Comparison of ENCODE assay signal across 12 cellular contexts in the genomic region with DNA sequence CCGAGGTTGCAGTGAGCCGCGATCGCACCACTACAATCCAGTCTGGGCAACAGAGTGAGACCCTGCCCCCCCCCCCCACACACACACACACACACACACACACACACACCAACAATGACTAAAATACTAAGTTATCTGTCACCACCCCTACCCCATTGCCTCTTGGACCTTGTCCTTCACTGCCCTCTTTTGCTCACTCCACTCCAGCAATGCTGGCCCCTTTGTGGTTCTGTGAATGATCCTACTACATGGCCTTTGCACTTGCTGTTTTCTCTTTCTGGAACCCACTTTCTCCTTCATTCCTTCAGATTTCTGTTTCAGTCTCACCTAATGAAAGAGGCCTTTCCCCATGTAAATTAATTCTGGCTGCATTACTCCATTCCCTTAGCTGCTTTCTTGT. TPM values are rescaled to one million over a fixed set of nuclear protein-coding genes. Genes with fewer than 3 reads are reported as not detected.
DNase-seq lines count a peak whose midpoint lies in the region; ATAC-seq and TF ChIP-seq lines count a peak whose summit lies in the region.
"Had no signal": no experiment of that assay in that cellular context is flagged by ENCODE, and none has a peak within 500 bp of the region (broad histone marks: within the 10 kb centered on the region; RNA-seq: fewer than 3 reads in every experiment).

No MANE protein-coding gene starts in this region.

- H2AFZ ChIP-seq in osteoblast (ENCODE audit: low read length), result no peak overlapping the region
- H2AFZ ChIP-seq in hepatocyte, result no peak overlapping the region

- H3K4me3 ChIP-seq in HL-60 (replicated peaks; ENCODE audit: insufficient read depth, low read length), result no peak overlapping the region
- no peak overlapping the region for H3K4me3 ChIP-seq in osteoblast (ENCODE audit: insufficient read depth, low read length)
- H3K4me3 ChIP-seq in hepatocyte, result no peak overlapping the region

- peak overlapping the region; percentile 95 for H3K27ac Mint-ChIP-seq in activated T-cell treated with anti-CD3 and anti-CD28 coated beads, Interleukin-2, amount 50 U/mL, for 24 hours
- peak overlapping the region; percentile 96 for H3K27ac Mint-ChIP-seq in activated naive CD8-positive, alpha-beta T cell

- H4K20me1 ChIP-seq in osteoblast (ENCODE audit: insufficient read depth, low read length), result no peaks in the 10 kb centered on the region
- peaks cover 12% of the 10 kb centered on the region for H4K20me1 ChIP-seq in hepatocyte (ENCODE audit: insufficient read depth, poor library complexity, severe bottlenecking)

- H3K4me2 ChIP-seq in osteoblast (ENCODE audit: insufficient read depth, low read length), result no peak overlapping the region
- no peak overlapping the region for H3K4me2 ChIP-seq in hepatocyte

- H3K4me1 Mint-ChIP-seq in activated T-cell treated with anti-CD3 and anti-CD28 coated beads, Interleukin-2, amount 50 U/mL, for 24 hours (ENCODE audit: low read depth), result peaks cover 59% of the 10 kb centered on the region
- peaks cover 66% of the 10 kb centered on the region for H3K4me1 Mint-ChIP-seq in activated naive CD8-positive, alpha-beta T cell (ENCODE audit: low read depth)

- H3K27me3 ChIP-seq in HL-60 (ENCODE audit: insufficient read depth, poor library complexity, severe bottlenecking) (no peaks in the 10 kb centered on the region), osteoblast (ENCODE audit: insufficient read depth, low read length) (no peaks in the 10 kb centered on the region), hepatocyte (no peaks in the 10 kb centered on the region)
- H3K27me3 ChIP-seq: foreskin keratinocyte, left lung had no signal

- H3K9me3 ChIP-seq in osteoblast (ENCODE audit: low read depth, low read length), result no peaks in the 10 kb centered on the region
- H3K9me3 ChIP-seq in hepatocyte (ENCODE audit: low read depth), result no peaks in the 10 kb centered on the region
- H3K9me3 ChIP-seq: left lung had no signal

- H3K9me2 ChIP-seq in hepatocyte (replicated peaks; ENCODE audit: insufficient read depth), result no peaks in the 10 kb centered on the region

- DNase-seq in activated T-cell treated with anti-CD3 and anti-CD28 coated beads, Interleukin-2, amount 50 U/mL, for 24 hours, result no peak
- DNase-seq in activated T-cell treated with anti-CD3 and anti-CD28 coated beads, Interleukin-2, amount 50 U/mL, for 48 hours, result no peak
- no peak for DNase-seq in HL-60 (ENCODE audit: low read depth in 1 of 2, low spot score in 1 of 2)
- DNase-seq in osteoblast (ENCODE audit: insufficient read length, low spot score, missing footprints), result peak; percentile 43
- DNase-seq in hepatocyte (ENCODE audit: low spot score), result no peak
- no peak for DNase-seq in effector CD4-positive, alpha-beta T cell
- DNase-seq: cerebellar nuclear complex, foreskin keratinocyte, left lung had no signal

- no peaks in the 10 kb centered on the region for H3K27me3 Mint-ChIP-seq in activated T-cell treated with anti-CD3 and anti-CD28 coated beads, Interleukin-2, amount 50 U/mL, for 24 hours
- no peaks in the 10 kb centered on the region for H3K27me3 Mint-ChIP-seq in activated naive CD8-positive, alpha-beta T cell

- peak overlapping the region; percentile 94 for H3K4me3 Mint-ChIP-seq in activated T-cell treated with anti-CD3 and anti-CD28 coated beads, Interleukin-2, amount 50 U/mL, for 24 hours
- H3K4me3 Mint-ChIP-seq in activated naive CD8-positive, alpha-beta T cell, result peak overlapping the region; percentile 98

- ATAC-seq in GM19351 (IDR thresholded peaks at IDR 0.05; ENCODE audit: unreplicated experiment), result no peak
- ATAC-seq: foreskin keratinocyte, left lung had no signal

- H3K4me1 ChIP-seq in osteoblast (ENCODE audit: insufficient read depth, low read length), result peaks cover 13% of the 10 kb centered on the region
- H3K4me1 ChIP-seq in hepatocyte (ENCODE audit: insufficient read depth), result peaks cover 16% of the 10 kb centered on the region

- H3K27ac ChIP-seq in HL-60 (replicated peaks), result peak overlapping the region; percentile 73
- no peak overlapping the region for H3K27ac ChIP-seq in osteoblast (ENCODE audit: low read depth, low read length)
- no peak overlapping the region for H3K27ac ChIP-seq in hepatocyte
- H3K27ac ChIP-seq: foreskin keratinocyte had no signal

- H3K9me3 Mint-ChIP-seq in activated T-cell treated with anti-CD3 and anti-CD28 coated beads, Interleukin-2, amount 50 U/mL, for 24 hours, result no peaks in the 10 kb centered on the region
- H3K9me3 Mint-ChIP-seq in activated naive CD8-positive, alpha-beta T cell (ENCODE audit: low read depth), result no peaks in the 10 kb centered on the region

- H3K79me2 ChIP-seq in osteoblast (ENCODE audit: insufficient read depth, low read length) (peaks cover 27% of the 10 kb centered on the region), hepatocyte (peaks cover 33% of the 10 kb centered on the region)

- WGBS in hepatocyte (ENCODE audit: low lambda C conversion rate, missing lambda C conversion rate), result 100% methylated on average over 1 of the region's 4 CpGs

- H3K36me3 ChIP-seq in osteoblast (ENCODE audit: insufficient read depth, low read length) (no peaks in the 10 kb centered on the region), hepatocyte (replicated peaks; ENCODE audit: insufficient read depth, low read depth) (no peaks in the 10 kb centered on the region)
- H3K36me3 ChIP-seq: left lung had no signal

- TF ChIP-seq CTCF in HL-60 (IDR thresholded peaks at IDR 0.05; ENCODE audit: insufficient read depth, low read length) (no peak), osteoblast (IDR thresholded peaks at IDR 0.05; ENCODE audit: extremely low read depth, low read depth, low read length) (no peak), hepatocyte (IDR thresholded peaks at IDR 0.05; ENCODE audit: poor library complexity) (no peak)

- H3K36me3 Mint-ChIP-seq in activated T-cell treated with anti-CD3 and anti-CD28 coated beads, Interleukin-2, amount 50 U/mL, for 24 hours (ENCODE audit: low read depth), result peaks cover 31% of the 10 kb centered on the region
- peaks cover 2% of the 10 kb centered on the region for H3K36me3 Mint-ChIP-seq in activated naive CD8-positive, alpha-beta T cell

RNA-seq across cellular contexts. Expression of gene SAMD4B, which starts 2.6 kb away (rescaled TPM):
- 85.0 and 85.5 TPM in 2 replicates for total RNA-seq in osteoblast
- total RNA-seq in hepatocyte, result 39.2 and 54.8 TPM in 2 replicates
- polyA plus RNA-seq in hepatocyte, result 61.0 and 66.5 TPM in 2 replicates

RNA-seq across cellular contexts. Expression of gene GMFG, which starts 3.8 kb away (rescaled TPM):
- total RNA-seq in osteoblast (0.36 and 2.7 TPM in 2 replicates), hepatocyte (0.32 TPM in 1 of 2 replicates, not detected in the other)
- 0.86 and 2.9 TPM in 2 replicates for polyA plus RNA-seq in hepatocyte
- total RNA-seq: foreskin keratinocyte, myocyte had no signal

RNA-seq across cellular contexts. Expression of gene LRFN1, which starts 19.0 kb away (rescaled TPM):
- total RNA-seq in osteoblast (under 0.01 and 0.36 TPM in 2 replicates), hepatocyte (1.1 and 2.4 TPM in 2 replicates)
- 5.6 and 6.1 TPM in 2 replicates for polyA plus RNA-seq in hepatocyte

RNA-seq across cellular contexts. Expression of gene IFNL1, which starts 43.4 kb away (rescaled TPM):
- total RNA-seq in osteoblast (not detected in 2 replicates), hepatocyte (not detected in 2 replicates)
- not detected in 2 replicates for polyA plus RNA-seq in hepatocyte
- total RNA-seq: foreskin keratinocyte, left lung, myocyte had no signal
- polyA plus RNA-seq: foreskin keratinocyte had no signal

RNA-seq across cellular contexts. Expression of gene PAF1, which starts 51.3 kb away (rescaled TPM):
- total RNA-seq in osteoblast (29.3 and 29.8 TPM in 2 replicates), hepatocyte (30.4 and 42.5 TPM in 2 replicates)
- polyA plus RNA-seq in hepatocyte, result 53.5 and 54.4 TPM in 2 replicates
